Comparison of ENCODE assay signal across 8 cellular contexts in the genomic region with DNA sequence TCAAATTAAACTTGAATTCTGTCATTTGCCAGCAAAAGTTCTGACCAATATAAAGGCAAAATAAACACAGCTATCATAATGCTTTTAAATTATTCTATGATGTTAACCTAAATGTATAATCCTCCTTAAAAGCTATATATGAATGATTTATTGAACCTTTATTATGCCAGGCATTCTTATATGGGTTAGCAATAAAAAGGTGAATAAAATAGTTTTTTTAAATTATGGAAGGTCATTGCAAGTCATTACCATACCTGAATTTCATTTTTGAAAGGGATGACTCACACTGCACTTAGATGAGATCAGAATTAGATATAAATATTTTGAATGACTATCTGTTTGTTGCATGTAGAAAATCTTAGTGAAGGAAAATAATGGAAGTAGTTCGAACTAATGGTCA.
"Had no signal": no experiment of that assay in that cellular context is flagged by ENCODE, and none has a peak within 500 bp of the region (broad histone marks: within the 10 kb centered on the region; RNA-seq: fewer than 3 reads in every experiment).

No MANE protein-coding gene starts in this region.

- H3K4me2 ChIP-seq: GM23338 had no signal

- DNase-seq: H9, HCEC 1CT, IMR-90 had no signal

- H2AFZ ChIP-seq: GM23338 had no signal

- FAIRE-seq: H1, H54, HTR-8/SVneo, K562 had no signal

- ATAC-seq: GM23338, K562 had no signal

- H3K4me3 ChIP-seq: GM23338, K562 had no signal
